ENCODE assay signal across 16 cellular contexts in the genomic region with DNA sequence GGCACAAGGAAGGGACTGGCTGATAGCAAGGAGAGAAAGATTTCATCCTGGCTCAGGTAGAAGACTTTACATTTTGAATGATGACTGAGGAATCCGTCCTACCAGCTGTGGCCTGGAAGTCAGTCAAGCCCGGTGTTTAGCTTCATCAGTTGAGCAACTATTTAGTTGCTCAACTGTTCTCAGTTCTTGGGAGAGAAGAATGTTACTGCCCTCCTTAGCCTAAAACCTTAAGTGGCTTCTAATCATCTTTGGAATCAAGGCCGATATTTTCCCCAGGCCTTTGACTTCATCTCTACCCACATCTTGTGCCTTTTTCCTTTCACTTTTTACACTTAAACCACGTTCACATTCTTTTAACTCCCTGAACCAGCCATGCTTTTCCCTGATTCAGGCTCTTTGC. TPM values are rescaled to one million over a fixed set of nuclear protein-coding genes. Genes with fewer than 3 reads are reported as not detected.
A peak's percentile ranks its signal among the peaks of the same experiment; 100 is the strongest.
DNase-seq lines count a peak whose midpoint lies in the region; ATAC-seq and TF ChIP-seq lines count a peak whose summit lies in the region.
"Had no signal": no experiment of that assay in that cellular context is flagged by ENCODE, and none has a peak within 500 bp of the region (broad histone marks: within the 10 kb centered on the region; RNA-seq: fewer than 3 reads in every experiment).

No MANE protein-coding gene starts in this region.

- no peak overlapping the region for H2BK12ac ChIP-seq in neuronal stem cell (ENCODE audit: low read length)

- no peak overlapping the region for H4K91ac ChIP-seq in neuronal stem cell (ENCODE audit: low read depth, low read length, poor library complexity)

- H2AFZ ChIP-seq in mammary epithelial cell (ENCODE audit: low read depth, low read length) (peak overlapping the region; percentile 53), neuronal stem cell (ENCODE audit: low read length) (peak overlapping the region; percentile 58)

- in situ Hi-C loops in mammary epithelial cell (cut with MboI; ENCODE audit: low sequenced_read_pairs in 2 of 2), result no loop called here

- H3K9ac ChIP-seq in mammary epithelial cell (ENCODE audit: insufficient read depth, low read length), result no peak overlapping the region
- H3K9ac ChIP-seq in neuronal stem cell (ENCODE audit: low read depth, low read length, poor library complexity), result no peak overlapping the region

- H3K18ac ChIP-seq in neuronal stem cell (ENCODE audit: low read length), result no peak overlapping the region

- no peak overlapping the region for H2AK5ac ChIP-seq in neuronal stem cell (ENCODE audit: low read depth, low read length)

- no peak overlapping the region for H3K4me3 Mint-ChIP-seq in naive thymus-derived CD4-positive, alpha-beta T cell
- H3K4me3 Mint-ChIP-seq: activated T-cell treated with anti-CD3 and anti-CD28 coated beads, Interleukin-2, amount 50 U/mL, for 4 hours; CD8-positive, alpha-beta T cell; effector memory CD8-positive, alpha-beta T cell; nephron progenitor cell had no signal

- peak in 1 of 2 donors; percentile 6 for TF ChIP-seq CTCF in mammary epithelial cell (conservative IDR thresholded peaks at IDR 0.05 in 1 of 2, IDR thresholded peaks at IDR 0.05 in 1 of 2; ENCODE audit: extremely low read depth in 1 of 2, insufficient read depth in 1 of 2, low read depth in 1 of 2, low read length in 2 of 2)

- no peak overlapping the region for H2BK5ac ChIP-seq in neuronal stem cell (ENCODE audit: low read length)

- H3K27ac ChIP-seq in mammary epithelial cell (ENCODE audit: insufficient read depth, low read depth, low read length), result no peak overlapping the region
- H3K27ac ChIP-seq in neuronal stem cell (replicated peaks; ENCODE audit: low read length), result no peak overlapping the region
- H3K27ac ChIP-seq in naive thymus-derived CD4-positive, alpha-beta T cell (ENCODE audit: low read depth, low read length), result no peak overlapping the region

- 5% methylated on average over 4 of the region's 4 CpGs for WGBS in mammary epithelial cell (ENCODE audit: low coverage, missing lambda C conversion rate)
- WGBS in neuronal stem cell (ENCODE audit: extremely low coverage in 2 of 2, insufficient read length in 2 of 2, insufficient replicate concordance in 1 of 2), 2 donors, result 100% methylated on average over 1 of the region's 4 CpGs; no CpG with 5 or more reads in 1 of the 2 donors

- CTCF ChIA-PET in mammary epithelial cell (lab: Charles Lee; ENCODE audit: low non-redundant PET), result no interaction called here
- CTCF ChIA-PET in naive thymus-derived CD4-positive, alpha-beta T cell (lab: Charles Lee), result interaction anchor here (0.6 kb wide), 1 partner anchor 87 kb away, joined by 6 read pairs; no protein-coding TSS in a partner anchor

- H4K20me1 ChIP-seq in mammary epithelial cell (ENCODE audit: insufficient read depth, low read length), result no peaks in the 10 kb centered on the region

- peaks cover 0 to 12% (median 7%) of the 10 kb centered on the region in 7 donors for H3K4me1 Mint-ChIP-seq in naive thymus-derived CD4-positive, alpha-beta T cell

- H3K23ac ChIP-seq in neuronal stem cell (ENCODE audit: low read depth, low read length, poor library complexity), result no peak overlapping the region

- ATAC-seq in naive thymus-derived CD4-positive, alpha-beta T cell, result no peak
- ATAC-seq in GM21619 (IDR thresholded peaks at IDR 0.05; ENCODE audit: unreplicated experiment), result no peak
- ATAC-seq in HG02970 (IDR thresholded peaks at IDR 0.05; ENCODE audit: low FRiP score, unreplicated experiment), result no peak
- ATAC-seq: activated T-cell treated with anti-CD3 and anti-CD28 coated beads, Interleukin-2, amount 50 U/mL, for 4 hours; CD8-positive, alpha-beta T cell; effector memory CD8-positive, alpha-beta T cell had no signal

- H2BK120ac ChIP-seq in neuronal stem cell (ENCODE audit: low read depth, low read length), result no peak overlapping the region

- no peak overlapping the region for H2BK15ac ChIP-seq in neuronal stem cell (ENCODE audit: low read length)

- dilution Hi-C loops in mammary epithelial cell (cut with HindIII; ENCODE audit: low sequenced_read_pairs), result no loop called here

- no peak overlapping the region for H3K14ac ChIP-seq in neuronal stem cell (ENCODE audit: low read length)

- POLR2A ChIA-PET in naive thymus-derived CD4-positive, alpha-beta T cell (lab: Charles Lee), result interaction anchor here (1.1 kb wide), 1 partner anchor 10 kb away, joined by 7 read pairs; no protein-coding TSS in a partner anchor

- H3K79me1 ChIP-seq in neuronal stem cell (ENCODE audit: low read depth, low read length), result no peaks in the 10 kb centered on the region

- H3K79me2 ChIP-seq in mammary epithelial cell (ENCODE audit: insufficient read depth, low read length), result no peaks in the 10 kb centered on the region

- H3K27me3 ChIP-seq in mammary epithelial cell (ENCODE audit: insufficient read depth, low read length) (no peaks in the 10 kb centered on the region), neuronal stem cell (ENCODE audit: control insufficient read depth in 3 of 3, insufficient read depth in 3 of 3, low read depth in 1 of 3, low read length in 3 of 3) (no peaks in the 10 kb centered on the region)
- no peaks in the 10 kb centered on the region for H3K27me3 ChIP-seq in naive thymus-derived CD4-positive, alpha-beta T cell (ENCODE audit: control insufficient read depth in 2 of 2, insufficient read depth in 2 of 2, low read length in 2 of 2)

- peaks cover 0 to 4% (median 0%) of the 10 kb centered on the region in 11 donors for H3K9me3 Mint-ChIP-seq in naive thymus-derived CD4-positive, alpha-beta T cell
- H3K9me3 Mint-ChIP-seq: activated T-cell treated with anti-CD3 and anti-CD28 coated beads, Interleukin-2, amount 50 U/mL, for 4 hours; CD8-positive, alpha-beta T cell; effector memory CD8-positive, alpha-beta T cell had no signal

- H3K4me3 ChIP-seq in mammary epithelial cell (replicated peaks in 1 of 3; ENCODE audit: insufficient read depth in 1 of 3, low read depth in 2 of 3, low read length in 3 of 3) (no peak overlapping the region), neuronal stem cell (ENCODE audit: low read length in 2 of 2) (no peak overlapping the region)
- no peak overlapping the region for H3K4me3 ChIP-seq in naive thymus-derived CD4-positive, alpha-beta T cell (ENCODE audit: low read length)

- H3K27ac Mint-ChIP-seq in naive thymus-derived CD4-positive, alpha-beta T cell, result peak overlapping the region in 1 of 9 donors; percentile 19
- H3K27ac Mint-ChIP-seq: CD8-positive, alpha-beta T cell; nephron progenitor cell had no signal

- H3K4me1 ChIP-seq in mammary epithelial cell (ENCODE audit: insufficient read depth, low read length) (no peaks in the 10 kb centered on the region), neuronal stem cell (ENCODE audit: control insufficient read depth in 2 of 2, insufficient read depth in 1 of 2, low read depth in 1 of 2, low read length in 2 of 2) (peaks cover 0 to 2% of the 10 kb centered on the region in 2 donors)
- no peaks in the 10 kb centered on the region for H3K4me1 ChIP-seq in naive thymus-derived CD4-positive, alpha-beta T cell (ENCODE audit: control insufficient read depth in 2 of 2, insufficient read depth in 2 of 2, low read length in 2 of 2)

- intact Hi-C loops in mammary epithelial cell (cut with micrococcal nuclease), result loop anchor here (10.0 kb wide), 1 partner anchor 362 kb away; a partner anchor contains a TSS
- intact Hi-C loops in naive thymus-derived CD4-positive, alpha-beta T cell (cut with micrococcal nuclease), result no loop called here

- no peak overlapping the region for H3K4ac ChIP-seq in neuronal stem cell (ENCODE audit: low read length)

- H4K8ac ChIP-seq in neuronal stem cell (ENCODE audit: low read depth, low read length), result no peak overlapping the region

- H3K9me3 ChIP-seq in mammary epithelial cell (replicated peaks; ENCODE audit: insufficient read depth, low read length) (no peaks in the 10 kb centered on the region), neuronal stem cell (replicated peaks in 1 of 2; ENCODE audit: control insufficient read depth in 2 of 2, insufficient read depth in 1 of 2, low read depth in 1 of 2, low read length in 2 of 2) (peaks cover 0 to 5% of the 10 kb centered on the region in 2 donors)
- H3K9me3 ChIP-seq in naive thymus-derived CD4-positive, alpha-beta T cell (ENCODE audit: control insufficient read depth in 2 of 3, low read length in 3 of 3), result no peaks in the 10 kb centered on the region

- no TSS peak for BruUV-seq in mammary epithelial cell (replicated peaks; lab: Mats Ljungman, UMichigan)

- H3K36me3 ChIP-seq in mammary epithelial cell (ENCODE audit: insufficient read depth, low read length) (no peaks in the 10 kb centered on the region), neuronal stem cell (replicated peaks in 1 of 2; ENCODE audit: control insufficient read depth in 2 of 2, insufficient read depth in 2 of 2, low read length in 2 of 2) (no peaks in the 10 kb centered on the region)
- no peaks in the 10 kb centered on the region for H3K36me3 ChIP-seq in naive thymus-derived CD4-positive, alpha-beta T cell (ENCODE audit: control insufficient read depth in 2 of 3, insufficient read depth in 3 of 3, low read length in 3 of 3)

- H3K36me3 Mint-ChIP-seq in naive thymus-derived CD4-positive, alpha-beta T cell, result peaks cover 0 to 13% (median 5%) of the 10 kb centered on the region in 5 donors

- H3K4me2 ChIP-seq in mammary epithelial cell (ENCODE audit: insufficient read depth, low read depth, low read length) (peak overlapping the region; percentile 2), neuronal stem cell (ENCODE audit: insufficient read depth, low read length, poor library complexity, severe bottlenecking) (no peak overlapping the region)

- no peaks in the 10 kb centered on the region for H3K27me3 Mint-ChIP-seq in naive thymus-derived CD4-positive, alpha-beta T cell
- H3K27me3 Mint-ChIP-seq: effector memory CD8-positive, alpha-beta T cell had no signal

- DNase-seq in GF-D8 (lab: John Stamatoyannopoulos, UW), result peak; percentile 25
- peak; percentile 22 for DNase-seq in NCI-H226
- DNase-seq in mammary epithelial cell, result peak; percentile 61
- no peak for DNase-seq in neuronal stem cell (ENCODE audit: low spot score)
- no peak for DNase-seq in SK-N-DZ (ENCODE audit: low spot score)
- no peak for DNase-seq in naive thymus-derived CD4-positive, alpha-beta T cell
- DNase-seq: activated CD4-positive, CD25-positive, alpha-beta regulatory T cell treated with anti-CD3 and anti-CD28 coated beads, Interleukin-2, amount 50 U/mL, for 72 hours; activated T-cell treated with anti-CD3 and anti-CD28 coated beads, Interleukin-2, amount 50 U/mL, for 4 hours; anterior cingulate cortex; CD8-positive, alpha-beta T cell; effector memory CD8-positive, alpha-beta T cell; NCI-H187 treated with DMSO at 0.1 percent for 48 hours; nephron progenitor cell; SW 1271 had no signal

RNA-seq across cellular contexts. Expression of a gene that starts 17.3 kb away (rescaled TPM):
- total RNA-seq in mammary epithelial cell, result 10 to 100 TPM; 33.3 to 45.2 TPM
- 22.9 TPM for polyA plus RNA-seq in mammary epithelial cell
- 15.0 TPM for polyA minus RNA-seq in mammary epithelial cell
- 21.7 TPM for polyA plus RNA-seq in neuronal stem cell (2013, experiment 1 of 2)
- 22.3 TPM for polyA plus RNA-seq in neuronal stem cell (2013, experiment 2 of 2)
- polyA plus RNA-seq in SK-N-DZ (2014; cell fraction: cytosol; rRNA removed), result 48.2 and 62.4 TPM in 2 replicates
- polyA plus RNA-seq in SK-N-DZ (2014; cell fraction: nucleus; rRNA removed), result 411 and 452 TPM in 2 replicates
- 100 to 1,000 TPM; 158 to 452 (median 206) TPM for total RNA-seq in naive thymus-derived CD4-positive, alpha-beta T cell
- 100 to 1,000 TPM; 253 to 328 TPM for polyA plus RNA-seq in naive thymus-derived CD4-positive, alpha-beta T cell

Comparison
In these comparisons a context has a peak if more than half of its experiments do, and no peak if none do; other contexts are left out.
1. DNase-seq: peak in GF-D8 (single experiment), NCI-H226 (single experiment) and mammary epithelial cell (single experiment); none in neuronal stem cell (single experiment), SK-N-DZ (single experiment) and naive thymus-derived CD4-positive, alpha-beta T cell (0 of 9).